Comparison of ENCODE assay signal across 33 cellular contexts in the genomic region with DNA sequence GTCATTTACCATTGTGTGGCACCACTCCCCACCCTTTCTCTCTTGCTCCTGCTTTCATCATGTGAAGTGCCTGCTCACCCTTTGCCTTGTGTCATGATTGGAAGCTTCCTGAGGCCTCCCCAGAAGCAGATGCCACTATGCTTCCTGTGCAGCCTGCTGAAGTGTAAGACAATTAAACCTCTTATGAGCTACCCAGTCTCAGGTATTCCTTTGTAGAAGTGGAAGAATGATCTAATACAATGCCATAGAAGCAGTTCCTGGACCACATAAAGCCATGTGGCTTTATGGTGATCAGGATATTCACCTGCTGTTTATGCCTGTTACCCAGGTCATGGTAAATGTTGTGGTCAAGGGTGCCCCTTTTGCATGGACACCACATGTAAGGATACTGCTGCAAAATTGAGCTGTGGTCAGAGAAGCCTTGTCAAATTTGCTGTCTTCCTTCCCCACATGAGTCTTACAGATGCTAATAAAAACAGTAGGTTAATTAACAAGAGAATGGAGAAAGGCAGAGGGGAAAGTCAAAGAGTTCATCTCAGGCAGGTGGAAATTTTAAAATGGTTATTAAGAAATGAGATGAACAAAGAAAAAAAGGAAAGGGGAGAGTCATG.
"Had no signal": no experiment of that assay in that cellular context is flagged by ENCODE, and none has a peak within 500 bp of the region (broad histone marks: within the 10 kb centered on the region; RNA-seq: fewer than 3 reads in every experiment).

No MANE protein-coding gene starts in this region.

- H3K27me3 Mint-ChIP-seq: activated CD4-positive, alpha-beta memory T cell treated with anti-CD3 and anti-CD28 coated beads, Interleukin-2, amount 10 ng/mL, durations not matched to agents 7 days and 5 days; activated CD8-positive, alpha-beta memory T cell treated with anti-CD3 and anti-CD28 coated beads, Interleukin-2, amount 10 ng/mL, durations not matched to agents 7 days and 5 days; activated naive CD8-positive, alpha-beta T cell treated with anti-CD3 and anti-CD28 coated beads for 36 hours had no signal

- H3K27me3 ChIP-seq: brain microvascular endothelial cell had no signal

- H3K27ac ChIP-seq: brain microvascular endothelial cell, PC-9, VCaP had no signal

- H3K4me3 Mint-ChIP-seq: activated CD4-positive, alpha-beta memory T cell treated with anti-CD3 and anti-CD28 coated beads, Interleukin-2, amount 10 ng/mL, durations not matched to agents 7 days and 5 days; activated CD8-positive, alpha-beta memory T cell treated with anti-CD3 and anti-CD28 coated beads, Interleukin-2, amount 10 ng/mL, durations not matched to agents 7 days and 5 days; activated naive CD8-positive, alpha-beta T cell treated with anti-CD3 and anti-CD28 coated beads for 36 hours; activated T-cell treated with anti-CD3 and anti-CD28 coated beads, Interleukin-2, amount 50 U/mL, for 72 hours; activated T-helper 17 cell treated with anti-CD3 and anti-CD28 coated beads, Interleukin-2, amount 50 U/mL, for 72 hours had no signal

- H3K36me3 Mint-ChIP-seq: activated CD8-positive, alpha-beta memory T cell treated with anti-CD3 and anti-CD28 coated beads, Interleukin-2, amount 10 ng/mL, durations not matched to agents 7 days and 5 days; activated naive CD8-positive, alpha-beta T cell treated with anti-CD3 and anti-CD28 coated beads for 36 hours had no signal

- H3K36me3 ChIP-seq: brain microvascular endothelial cell had no signal

- H3K27ac Mint-ChIP-seq: activated CD4-positive, alpha-beta memory T cell treated with anti-CD3 and anti-CD28 coated beads, Interleukin-2, amount 10 ng/mL, durations not matched to agents 7 days and 5 days; activated CD8-positive, alpha-beta memory T cell treated with anti-CD3 and anti-CD28 coated beads, Interleukin-2, amount 10 ng/mL, durations not matched to agents 7 days and 5 days; activated naive CD8-positive, alpha-beta T cell treated with anti-CD3 and anti-CD28 coated beads for 36 hours; activated T-cell treated with anti-CD3 and anti-CD28 coated beads, Interleukin-2, amount 50 U/mL, for 72 hours; activated T-helper 17 cell treated with anti-CD3 and anti-CD28 coated beads, Interleukin-2, amount 50 U/mL, for 72 hours had no signal

- DNase-seq: activated CD4-positive, alpha-beta memory T cell treated with anti-CD3 and anti-CD28 coated beads, Interleukin-2, amount 10 ng/mL, durations not matched to agents 7 days and 5 days; activated CD4-positive, alpha-beta T cell treated with anti-CD3 and anti-CD28 coated beads for 1 hour; activated CD4-positive, alpha-beta T cell treated with anti-CD3 and anti-CD28 coated beads for 48 hours; activated CD4-positive, CD25-positive, alpha-beta regulatory T cell; activated CD8-positive, alpha-beta memory T cell treated with anti-CD3 and anti-CD28 coated beads for 24 hours; activated CD8-positive, alpha-beta memory T cell treated with anti-CD3 and anti-CD28 coated beads, Interleukin-2, amount 10 ng/mL, durations not matched to agents 7 days and 5 days; activated CD8-positive, alpha-beta memory T cell treated with anti-CD3 and anti-CD28 coated beads, Interleukin-2, amount 50 U/mL, for 48 hours; activated effector memory CD4-positive, alpha-beta T cell treated with anti-CD3 and anti-CD28 coated beads, Interleukin-2, amount 50 U/mL, for 16 hours; activated naive CD4-positive, alpha-beta T cell; activated naive CD4-positive, alpha-beta T cell treated with anti-CD3 and anti-CD28 coated beads, Interleukin-2, amount 50 U/mL, for 16 hours; activated naive CD8-positive, alpha-beta T cell treated with anti-CD3 and anti-CD28 coated beads for 36 hours; activated T-cell treated with anti-CD3 and anti-CD28 coated beads, Interleukin-2, amount 50 U/mL, for 72 hours; amniotic stem cell; aorta; brain microvascular endothelial cell; central memory CD4-positive, alpha-beta T cell; MM.1S; MV-4-11; NCI-H1092; NCI-H1436 treated with DMSO at 0.1 percent for 48 hours; NCI-H1694 treated with DMSO at 0.1 percent for 48 hours; NCI-H2029; NCI-H510A; NCI-H526; NCI-H748 treated with DMSO at 0.1 percent for 48 hours; PC-9; Right ventricle myocardium superior; SW 1271; T-helper 1 cell; T-helper 2 cell; T-helper 9 cell had no signal

- H3K4me1 Mint-ChIP-seq: activated CD4-positive, alpha-beta memory T cell treated with anti-CD3 and anti-CD28 coated beads, Interleukin-2, amount 10 ng/mL, durations not matched to agents 7 days and 5 days; activated CD8-positive, alpha-beta memory T cell treated with anti-CD3 and anti-CD28 coated beads, Interleukin-2, amount 10 ng/mL, durations not matched to agents 7 days and 5 days; activated T-helper 17 cell treated with anti-CD3 and anti-CD28 coated beads, Interleukin-2, amount 50 U/mL, for 72 hours had no signal

- H3K9me3 Mint-ChIP-seq: activated T-helper 17 cell treated with anti-CD3 and anti-CD28 coated beads, Interleukin-2, amount 50 U/mL, for 72 hours had no signal

- ATAC-seq: activated CD8-positive, alpha-beta memory T cell treated with anti-CD3 and anti-CD28 coated beads, Interleukin-2, amount 10 ng/mL, durations not matched to agents 7 days and 5 days; activated T-cell treated with anti-CD3 and anti-CD28 coated beads, Interleukin-2, amount 50 U/mL, for 72 hours; activated T-helper 17 cell treated with anti-CD3 and anti-CD28 coated beads, Interleukin-2, amount 50 U/mL, for 72 hours had no signal

- H3K4me2 ChIP-seq: PC-9 had no signal

- H3K4me3 ChIP-seq: PC-9 had no signal
